11 cellular contexts compared by ENCODE assay signal in genomic region chr3:126974756-126975155, GRCh38.
"Had no signal": no experiment of that assay in that cellular context is flagged by ENCODE, and none has a peak within 500 bp of the region (broad histone marks: within the 10 kb centered on the region; RNA-seq: fewer than 3 reads in every experiment).

No MANE protein-coding gene starts in this region.

- H2AFZ ChIP-seq: GM23248, GM23338 had no signal

- H3K9ac ChIP-seq: GM23248 had no signal

- H3K4me3 Mint-ChIP-seq: GM23338, H9, HFFc6 had no signal

- FAIRE-seq: H1, H54 had no signal

- H3K4me3 ChIP-seq: GM23248, GM23338, HAP-1 had no signal

- H3K36me3 ChIP-seq: HAP-1 had no signal

- DNase-seq: GM23248, GOT3, H7, H9, HCEC 1CT, HFFc6 had no signal

- H3K27ac Mint-ChIP-seq: GM23338, H9, HFFc6 had no signal

- H3K4me2 ChIP-seq: GM23338 had no signal

- H3K4me1 ChIP-seq: HAP-1 had no signal

- H3K27ac ChIP-seq: GM23248 had no signal

- ATAC-seq: GM23338, HCT116 had no signal
